ENCODE assay signal across 1 cellular context in the genomic region with DNA sequence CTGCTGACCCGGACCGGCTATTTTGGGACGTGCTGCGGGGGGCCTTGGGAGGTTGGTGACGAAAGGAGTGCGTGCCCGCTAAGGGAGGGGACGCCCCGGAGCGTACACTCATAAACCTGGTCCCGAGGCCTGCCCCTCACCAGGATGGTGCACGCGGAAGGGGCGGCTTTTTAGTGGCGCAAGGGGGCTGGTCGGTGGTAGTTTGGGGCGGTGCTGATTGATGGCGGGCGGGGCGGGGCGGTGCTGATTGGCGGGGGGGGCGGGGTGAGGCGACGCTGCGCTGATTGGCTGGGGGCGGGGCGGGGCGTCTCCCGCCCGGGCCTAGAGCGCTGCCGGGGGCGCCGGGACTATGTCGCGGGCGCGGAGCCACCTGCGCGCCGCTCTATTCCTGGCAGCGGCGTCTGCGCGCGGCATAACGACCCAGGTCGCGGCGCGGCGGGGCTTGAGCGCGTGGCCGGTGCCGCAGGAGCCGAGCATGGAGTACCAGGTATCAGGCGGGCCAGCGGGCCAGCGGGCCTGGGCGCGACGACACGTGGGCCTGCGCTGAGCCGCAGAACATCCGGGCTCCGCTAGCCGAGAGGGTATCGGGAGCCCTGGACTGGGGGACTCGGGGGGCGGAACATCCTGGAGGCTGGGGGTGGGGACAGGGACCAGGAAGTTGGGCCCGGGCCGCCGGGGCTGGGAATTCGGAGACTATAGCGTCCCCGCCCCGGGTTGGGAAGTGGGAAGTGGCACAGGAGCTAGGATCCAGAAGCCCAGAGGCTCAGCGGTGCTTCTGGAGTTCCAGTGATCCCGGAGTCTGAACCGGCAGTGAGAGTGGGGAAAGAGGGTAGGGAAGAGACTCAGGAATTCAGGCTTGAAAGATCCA.
TF ChIP-seq lines count a peak whose summit lies in the region.

A gene with protein sequence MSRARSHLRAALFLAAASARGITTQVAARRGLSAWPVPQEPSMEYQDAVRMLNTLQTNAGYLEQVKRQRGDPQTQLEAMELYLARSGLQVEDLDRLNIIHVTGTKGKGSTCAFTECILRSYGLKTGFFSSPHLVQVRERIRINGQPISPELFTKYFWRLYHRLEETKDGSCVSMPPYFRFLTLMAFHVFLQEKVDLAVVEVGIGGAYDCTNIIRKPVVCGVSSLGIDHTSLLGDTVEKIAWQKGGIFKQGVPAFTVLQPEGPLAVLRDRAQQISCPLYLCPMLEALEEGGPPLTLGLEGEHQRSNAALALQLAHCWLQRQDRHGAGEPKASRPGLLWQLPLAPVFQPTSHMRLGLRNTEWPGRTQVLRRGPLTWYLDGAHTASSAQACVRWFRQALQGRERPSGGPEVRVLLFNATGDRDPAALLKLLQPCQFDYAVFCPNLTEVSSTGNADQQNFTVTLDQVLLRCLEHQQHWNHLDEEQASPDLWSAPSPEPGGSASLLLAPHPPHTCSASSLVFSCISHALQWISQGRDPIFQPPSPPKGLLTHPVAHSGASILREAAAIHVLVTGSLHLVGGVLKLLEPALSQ (plus strand): TSS at position 307 of the 868 bp plus-strand sequence. CDS start 43 bp downstream, at position 350.

TF ChIP-seq in HEK293, 187 proteins besides CTCF, POLR2A, EP300 and RAD21 (continued from another document and continues in another):
- TF ChIP-seq, protein P1, sequence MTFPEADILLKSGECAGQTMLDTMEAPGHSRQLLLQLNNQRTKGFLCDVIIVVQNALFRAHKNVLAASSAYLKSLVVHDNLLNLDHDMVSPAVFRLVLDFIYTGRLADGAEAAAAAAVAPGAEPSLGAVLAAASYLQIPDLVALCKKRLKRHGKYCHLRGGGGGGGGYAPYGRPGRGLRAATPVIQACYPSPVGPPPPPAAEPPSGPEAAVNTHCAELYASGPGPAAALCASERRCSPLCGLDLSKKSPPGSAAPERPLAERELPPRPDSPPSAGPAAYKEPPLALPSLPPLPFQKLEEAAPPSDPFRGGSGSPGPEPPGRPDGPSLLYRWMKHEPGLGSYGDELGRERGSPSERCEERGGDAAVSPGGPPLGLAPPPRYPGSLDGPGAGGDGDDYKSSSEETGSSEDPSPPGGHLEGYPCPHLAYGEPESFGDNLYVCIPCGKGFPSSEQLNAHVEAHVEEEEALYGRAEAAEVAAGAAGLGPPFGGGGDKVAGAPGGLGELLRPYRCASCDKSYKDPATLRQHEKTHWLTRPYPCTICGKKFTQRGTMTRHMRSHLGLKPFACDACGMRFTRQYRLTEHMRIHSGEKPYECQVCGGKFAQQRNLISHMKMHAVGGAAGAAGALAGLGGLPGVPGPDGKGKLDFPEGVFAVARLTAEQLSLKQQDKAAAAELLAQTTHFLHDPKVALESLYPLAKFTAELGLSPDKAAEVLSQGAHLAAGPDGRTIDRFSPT (tag by site-specific recombination; IDR thresholded peaks at IDR 0.05): peak; percentile 59; the same call in 1 of the 2 replicates
- TF ChIP-seq GLIS2 (tag by site-specific recombination; IDR thresholded peaks at IDR 0.05) (peak; percentile 71; the same call in 1 of the 2 replicates), ZNF239 (tag by site-specific recombination; IDR thresholded peaks at IDR 0.05) (no peak), ZNF350 (tag by site-specific recombination; IDR thresholded peaks at IDR 0.05) (no peak), KLF9 (tag by site-specific recombination; IDR thresholded peaks at IDR 0.05; ENCODE audit: low read depth) (peak; percentile 53; the same call in 1 of the 2 replicates), ZNF560 (tag by site-specific recombination; IDR thresholded peaks at IDR 0.05; ENCODE audit: borderline replicate concordance) (no peak), ZBTB8A (tag by site-specific recombination; IDR thresholded peaks at IDR 0.05) (peak; percentile 50), ZNF426 (tag by site-specific recombination; IDR thresholded peaks at IDR 0.05) (no peak), ZNF544 (tag by site-specific recombination; IDR thresholded peaks at IDR 0.05) (no peak), ZNF561 (tag by site-specific recombination; IDR thresholded peaks at IDR 0.05; ENCODE audit: borderline replicate concordance) (peak; percentile 55; the same call in 1 of the 2 replicates), ZNF416 (tag by site-specific recombination; IDR thresholded peaks at IDR 0.05) (no peak), OSR2 (tag by site-specific recombination; IDR thresholded peaks at IDR 0.05) (peak; percentile 54), ZNF138 (tag by site-specific recombination; IDR thresholded peaks at IDR 0.05; ENCODE audit: borderline replicate concordance) (no peak), ZNF623 (tag by site-specific recombination; IDR thresholded peaks at IDR 0.05) (no peak), SP2 (tag by site-specific recombination; IDR thresholded peaks at IDR 0.05) (peak; percentile 63), KLF7 (tag by site-specific recombination; IDR thresholded peaks at IDR 0.05; ENCODE audit: borderline replicate concordance) (no peak), ZNF660 (tag by site-specific recombination; IDR thresholded peaks at IDR 0.05) (peak; percentile 68; the same call in 1 of the 2 replicates), SCRT1 (tag by site-specific recombination; IDR thresholded peaks at IDR 0.05; ENCODE audit: borderline replicate concordance) (no peak), ZNF2 (tag by site-specific recombination; IDR thresholded peaks at IDR 0.05) (no peak), ZFHX2 (tag by site-specific recombination; conservative IDR thresholded peaks at IDR 0.05) (peak; percentile 28; the same call in 1 of the 2 replicates), ZNF549 (tag by site-specific recombination; IDR thresholded peaks at IDR 0.05) (no peak), SP3 (tag by site-specific recombination; IDR thresholded peaks at IDR 0.05) (peak; percentile 74), ZNF202 (tag by site-specific recombination; IDR thresholded peaks at IDR 0.05; ENCODE audit: borderline replicate concordance) (no peak), ZNF266 (tag by site-specific recombination; IDR thresholded peaks at IDR 0.05; ENCODE audit: low read depth) (no peak), HOXC10 (CRISPR knock-in tag; IDR thresholded peaks at IDR 0.05) (no peak), ZBTB48 (tag by site-specific recombination; IDR thresholded peaks at IDR 0.05) (0 out of 2 replicates have a peak, but pooled peaks have one; percentile 31), ZSCAN30 (tag by site-specific recombination; IDR thresholded peaks at IDR 0.05) (peak; percentile 71; the same call in 1 of the 2 replicates), ZBTB17 (tag by site-specific recombination; IDR thresholded peaks at IDR 0.05) (peak; percentile 45), ZIC2 (tag by site-specific recombination; IDR thresholded peaks at IDR 0.05) (peak; percentile 87), KLF1 (tag by site-specific recombination; IDR thresholded peaks at IDR 0.05) (peak; percentile 84)
- TF ChIP-seq, protein P2, sequence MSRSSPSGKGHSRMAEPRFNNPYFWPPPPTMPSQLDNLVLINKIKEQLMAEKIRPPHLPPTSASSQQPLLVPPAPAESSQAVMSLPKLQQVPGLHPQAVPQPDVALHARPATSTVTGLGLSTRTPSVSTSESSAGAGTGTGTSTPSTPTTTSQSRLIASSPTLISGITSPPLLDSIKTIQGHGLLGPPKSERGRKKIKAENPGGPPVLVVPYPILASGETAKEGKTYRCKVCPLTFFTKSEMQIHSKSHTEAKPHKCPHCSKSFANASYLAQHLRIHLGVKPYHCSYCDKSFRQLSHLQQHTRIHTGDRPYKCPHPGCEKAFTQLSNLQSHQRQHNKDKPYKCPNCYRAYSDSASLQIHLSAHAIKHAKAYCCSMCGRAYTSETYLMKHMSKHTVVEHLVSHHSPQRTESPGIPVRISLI (tag by site-specific recombination; IDR thresholded peaks at IDR 0.05): no peak
- TF ChIP-seq, protein P3, sequence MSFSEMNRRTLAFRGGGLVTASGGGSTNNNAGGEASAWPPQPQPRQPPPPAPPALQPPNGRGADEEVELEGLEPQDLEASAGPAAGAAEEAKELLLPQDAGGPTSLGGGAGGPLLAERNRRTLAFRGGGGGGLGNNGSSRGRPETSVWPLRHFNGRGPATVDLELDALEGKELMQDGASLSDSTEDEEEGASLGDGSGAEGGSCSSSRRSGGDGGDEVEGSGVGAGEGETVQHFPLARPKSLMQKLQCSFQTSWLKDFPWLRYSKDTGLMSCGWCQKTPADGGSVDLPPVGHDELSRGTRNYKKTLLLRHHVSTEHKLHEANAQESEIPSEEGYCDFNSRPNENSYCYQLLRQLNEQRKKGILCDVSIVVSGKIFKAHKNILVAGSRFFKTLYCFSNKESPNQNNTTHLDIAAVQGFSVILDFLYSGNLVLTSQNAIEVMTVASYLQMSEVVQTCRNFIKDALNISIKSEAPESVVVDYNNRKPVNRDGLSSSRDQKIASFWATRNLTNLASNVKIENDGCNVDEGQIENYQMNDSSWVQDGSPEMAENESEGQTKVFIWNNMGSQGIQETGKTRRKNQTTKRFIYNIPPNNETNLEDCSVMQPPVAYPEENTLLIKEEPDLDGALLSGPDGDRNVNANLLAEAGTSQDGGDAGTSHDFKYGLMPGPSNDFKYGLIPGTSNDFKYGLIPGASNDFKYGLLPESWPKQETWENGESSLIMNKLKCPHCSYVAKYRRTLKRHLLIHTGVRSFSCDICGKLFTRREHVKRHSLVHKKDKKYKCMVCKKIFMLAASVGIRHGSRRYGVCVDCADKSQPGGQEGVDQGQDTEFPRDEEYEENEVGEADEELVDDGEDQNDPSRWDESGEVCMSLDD (tag by site-specific recombination; IDR thresholded peaks at IDR 0.05): no peak
- TF ChIP-seq, protein P4, sequence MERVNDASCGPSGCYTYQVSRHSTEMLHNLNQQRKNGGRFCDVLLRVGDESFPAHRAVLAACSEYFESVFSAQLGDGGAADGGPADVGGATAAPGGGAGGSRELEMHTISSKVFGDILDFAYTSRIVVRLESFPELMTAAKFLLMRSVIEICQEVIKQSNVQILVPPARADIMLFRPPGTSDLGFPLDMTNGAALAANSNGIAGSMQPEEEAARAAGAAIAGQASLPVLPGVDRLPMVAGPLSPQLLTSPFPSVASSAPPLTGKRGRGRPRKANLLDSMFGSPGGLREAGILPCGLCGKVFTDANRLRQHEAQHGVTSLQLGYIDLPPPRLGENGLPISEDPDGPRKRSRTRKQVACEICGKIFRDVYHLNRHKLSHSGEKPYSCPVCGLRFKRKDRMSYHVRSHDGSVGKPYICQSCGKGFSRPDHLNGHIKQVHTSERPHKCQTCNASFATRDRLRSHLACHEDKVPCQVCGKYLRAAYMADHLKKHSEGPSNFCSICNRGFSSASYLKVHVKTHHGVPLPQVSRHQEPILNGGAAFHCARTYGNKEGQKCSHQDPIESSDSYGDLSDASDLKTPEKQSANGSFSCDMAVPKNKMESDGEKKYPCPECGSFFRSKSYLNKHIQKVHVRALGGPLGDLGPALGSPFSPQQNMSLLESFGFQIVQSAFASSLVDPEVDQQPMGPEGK (tag by site-specific recombination; IDR thresholded peaks at IDR 0.05): peak; percentile 60
- TF ChIP-seq, protein P5, sequence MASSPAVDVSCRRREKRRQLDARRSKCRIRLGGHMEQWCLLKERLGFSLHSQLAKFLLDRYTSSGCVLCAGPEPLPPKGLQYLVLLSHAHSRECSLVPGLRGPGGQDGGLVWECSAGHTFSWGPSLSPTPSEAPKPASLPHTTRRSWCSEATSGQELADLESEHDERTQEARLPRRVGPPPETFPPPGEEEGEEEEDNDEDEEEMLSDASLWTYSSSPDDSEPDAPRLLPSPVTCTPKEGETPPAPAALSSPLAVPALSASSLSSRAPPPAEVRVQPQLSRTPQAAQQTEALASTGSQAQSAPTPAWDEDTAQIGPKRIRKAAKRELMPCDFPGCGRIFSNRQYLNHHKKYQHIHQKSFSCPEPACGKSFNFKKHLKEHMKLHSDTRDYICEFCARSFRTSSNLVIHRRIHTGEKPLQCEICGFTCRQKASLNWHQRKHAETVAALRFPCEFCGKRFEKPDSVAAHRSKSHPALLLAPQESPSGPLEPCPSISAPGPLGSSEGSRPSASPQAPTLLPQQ (tag by site-specific recombination; IDR thresholded peaks at IDR 0.05): peak; percentile 63
- TF ChIP-seq, protein P6, sequence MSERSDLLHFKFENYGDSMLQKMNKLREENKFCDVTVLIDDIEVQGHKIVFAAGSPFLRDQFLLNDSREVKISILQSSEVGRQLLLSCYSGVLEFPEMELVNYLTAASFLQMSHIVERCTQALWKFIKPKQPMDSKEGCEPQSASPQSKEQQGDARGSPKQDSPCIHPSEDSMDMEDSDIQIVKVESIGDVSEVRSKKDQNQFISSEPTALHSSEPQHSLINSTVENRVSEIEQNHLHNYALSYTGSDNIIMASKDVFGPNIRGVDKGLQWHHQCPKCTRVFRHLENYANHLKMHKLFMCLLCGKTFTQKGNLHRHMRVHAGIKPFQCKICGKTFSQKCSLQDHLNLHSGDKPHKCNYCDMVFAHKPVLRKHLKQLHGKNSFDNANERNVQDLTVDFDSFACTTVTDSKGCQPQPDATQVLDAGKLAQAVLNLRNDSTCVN (tag by site-specific recombination; optimal IDR thresholded peaks at IDR 0.05): peak; percentile 88
- TF ChIP-seq, protein P7, sequence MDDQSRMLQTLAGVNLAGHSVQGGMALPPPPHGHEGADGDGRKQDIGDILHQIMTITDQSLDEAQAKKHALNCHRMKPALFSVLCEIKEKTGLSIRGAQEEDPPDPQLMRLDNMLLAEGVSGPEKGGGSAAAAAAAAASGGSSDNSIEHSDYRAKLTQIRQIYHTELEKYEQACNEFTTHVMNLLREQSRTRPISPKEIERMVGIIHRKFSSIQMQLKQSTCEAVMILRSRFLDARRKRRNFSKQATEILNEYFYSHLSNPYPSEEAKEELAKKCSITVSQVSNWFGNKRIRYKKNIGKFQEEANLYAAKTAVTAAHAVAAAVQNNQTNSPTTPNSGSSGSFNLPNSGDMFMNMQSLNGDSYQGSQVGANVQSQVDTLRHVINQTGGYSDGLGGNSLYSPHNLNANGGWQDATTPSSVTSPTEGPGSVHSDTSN (CRISPR knock-in tag; IDR thresholded peaks at IDR 0.05): peak; percentile 89
- TF ChIP-seq, protein P8, sequence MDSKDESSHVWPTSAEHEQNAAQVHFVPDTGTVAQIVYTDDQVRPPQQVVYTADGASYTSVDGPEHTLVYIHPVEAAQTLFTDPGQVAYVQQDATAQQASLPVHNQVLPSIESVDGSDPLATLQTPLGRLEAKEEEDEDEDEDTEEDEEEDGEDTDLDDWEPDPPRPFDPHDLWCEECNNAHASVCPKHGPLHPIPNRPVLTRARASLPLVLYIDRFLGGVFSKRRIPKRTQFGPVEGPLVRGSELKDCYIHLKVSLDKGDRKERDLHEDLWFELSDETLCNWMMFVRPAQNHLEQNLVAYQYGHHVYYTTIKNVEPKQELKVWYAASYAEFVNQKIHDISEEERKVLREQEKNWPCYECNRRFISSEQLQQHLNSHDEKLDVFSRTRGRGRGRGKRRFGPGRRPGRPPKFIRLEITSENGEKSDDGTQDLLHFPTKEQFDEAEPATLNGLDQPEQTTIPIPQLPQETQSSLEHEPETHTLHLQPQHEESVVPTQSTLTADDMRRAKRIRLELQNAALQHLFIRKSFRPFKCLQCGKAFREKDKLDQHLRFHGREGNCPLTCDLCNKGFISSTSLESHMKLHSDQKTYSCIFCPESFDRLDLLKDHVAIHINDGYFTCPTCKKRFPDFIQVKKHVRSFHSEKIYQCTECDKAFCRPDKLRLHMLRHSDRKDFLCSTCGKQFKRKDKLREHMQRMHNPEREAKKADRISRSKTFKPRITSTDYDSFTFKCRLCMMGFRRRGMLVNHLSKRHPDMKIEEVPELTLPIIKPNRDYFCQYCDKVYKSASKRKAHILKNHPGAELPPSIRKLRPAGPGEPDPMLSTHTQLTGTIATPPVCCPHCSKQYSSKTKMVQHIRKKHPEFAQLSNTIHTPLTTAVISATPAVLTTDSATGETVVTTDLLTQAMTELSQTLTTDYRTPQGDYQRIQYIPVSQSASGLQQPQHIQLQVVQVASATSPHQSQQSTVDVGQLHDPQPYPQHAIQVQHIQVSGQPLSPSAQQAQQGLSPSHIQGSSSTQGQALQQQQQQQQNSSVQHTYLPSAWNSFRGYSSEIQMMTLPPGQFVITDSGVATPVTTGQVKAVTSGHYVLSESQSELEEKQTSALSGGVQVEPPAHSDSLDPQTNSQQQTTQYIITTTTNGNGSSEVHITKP (tag by site-specific recombination; IDR thresholded peaks at IDR 0.05): peak; percentile 87
